ENCODE assay signal across 11 cellular contexts in genomic region chr10:9294865-9295264, GRCh38.
A peak's percentile ranks its signal among the peaks of the same experiment; 100 is the strongest.
DNase-seq lines count a peak whose midpoint lies in the region; ATAC-seq and TF ChIP-seq lines count a peak whose summit lies in the region.
"Had no signal": no experiment of that assay in that cellular context is flagged by ENCODE, and none has a peak within 500 bp of the region (broad histone marks: within the 10 kb centered on the region; RNA-seq: fewer than 3 reads in every experiment).

No MANE protein-coding gene starts in this region.

- no peaks in the 10 kb centered on the region for H3K36me3 ChIP-seq in adrenal gland (replicated peaks in 1 of 2)

- no peak overlapping the region for H3K27ac ChIP-seq in adrenal gland

- TF ChIP-seq POLR2A in adrenal gland (IDR thresholded peaks at IDR 0.05): no peak

- intact Hi-C loops in activated T-helper 2 cell treated with anti-CD3 and anti-CD28 coated beads, Interferon-gamma antibody, Interleukin-2, Interleukin-4, amounts not matched to agents 10 μg/mL and 5 μg/mL and 100 μg/mL, durations not matched to agents 14 hours and 24 hours and 36 hours (cut with micrococcal nuclease): loop anchor here (1.0 to 10.0 kb wide), 9 partner anchors 66 to 1164 kb away; no protein-coding TSS in a partner anchor
- intact Hi-C loops in adrenal gland (cut with DNase I): no loop called here

- TF ChIP-seq CTCF in adrenal gland (IDR thresholded peaks at IDR 0.05): no peak

- H3K4me1 ChIP-seq in adrenal gland (replicated peaks in 1 of 2): no peaks in the 10 kb centered on the region

- no peak for DNase-seq in activated T-helper 2 cell treated with anti-CD3 and anti-CD28 coated beads, Interferon-gamma antibody, Interleukin-2, Interleukin-4, amounts not matched to agents 10 μg/mL and 5 μg/mL and 100 μg/mL, durations not matched to agents 14 hours and 24 hours and 36 hours (ENCODE audit: low spot score)
- DNase-seq in SKM-1 (lab: John Stamatoyannopoulos, UW; ENCODE audit: unreplicated experiment) (no peak), adrenal gland (no peak), amygdala (lab: John Stamatoyannopoulos, UW) (no peak)
- no peak for DNase-seq in effector CD8-positive, alpha-beta T cell (lab: John Stamatoyannopoulos, UW)

- ATAC-seq in GM18517 (IDR thresholded peaks at IDR 0.05; ENCODE audit: unreplicated experiment) (peak; percentile 79), GM21390 (IDR thresholded peaks at IDR 0.05; ENCODE audit: unreplicated experiment) (peak; percentile 83), HG03135 (IDR thresholded peaks at IDR 0.05; ENCODE audit: unreplicated experiment) (peak; percentile 86)
- ATAC-seq: HepG2 had no signal

- peaks cover 6% of the 10 kb centered on the region for H3K9me3 Mint-ChIP-seq in activated T-helper 2 cell treated with anti-CD3 and anti-CD28 coated beads, Interferon-gamma antibody, Interleukin-2, Interleukin-4, amounts not matched to agents 10 μg/mL and 5 μg/mL and 100 μg/mL, durations not matched to agents 14 hours and 24 hours and 36 hours
- H3K9me3 Mint-ChIP-seq: stimulated activated naive CD8-positive, alpha-beta T cell treated with anti-CD3 and anti-CD28 coated beads, Interleukin-15, Interleukin-2, amounts not matched to agents 100 ng/mL and 50 ng/mL, for 24 hours had no signal

- no peaks in the 10 kb centered on the region for H3K27me3 ChIP-seq in adrenal gland

- peak overlapping the region; percentile 71 for H3K27ac Mint-ChIP-seq in activated T-helper 2 cell treated with anti-CD3 and anti-CD28 coated beads, Interferon-gamma antibody, Interleukin-2, Interleukin-4, amounts not matched to agents 10 μg/mL and 5 μg/mL and 100 μg/mL, durations not matched to agents 14 hours and 24 hours and 36 hours

- H3K27me3 Mint-ChIP-seq in activated T-helper 2 cell treated with anti-CD3 and anti-CD28 coated beads, Interferon-gamma antibody, Interleukin-2, Interleukin-4, amounts not matched to agents 10 μg/mL and 5 μg/mL and 100 μg/mL, durations not matched to agents 14 hours and 24 hours and 36 hours (ENCODE audit: low read depth): peaks cover 2% of the 10 kb centered on the region

- H3K36me3 Mint-ChIP-seq in activated T-helper 2 cell treated with anti-CD3 and anti-CD28 coated beads, Interferon-gamma antibody, Interleukin-2, Interleukin-4, amounts not matched to agents 10 μg/mL and 5 μg/mL and 100 μg/mL, durations not matched to agents 14 hours and 24 hours and 36 hours (ENCODE audit: low read depth): no peaks in the 10 kb centered on the region

- no peak overlapping the region for H3K4me3 Mint-ChIP-seq in activated T-helper 2 cell treated with anti-CD3 and anti-CD28 coated beads, Interferon-gamma antibody, Interleukin-2, Interleukin-4, amounts not matched to agents 10 μg/mL and 5 μg/mL and 100 μg/mL, durations not matched to agents 14 hours and 24 hours and 36 hours (ENCODE audit: low read depth)
- H3K4me3 Mint-ChIP-seq: stimulated activated naive CD8-positive, alpha-beta T cell treated with anti-CD3 and anti-CD28 coated beads, Interleukin-15, Interleukin-2, amounts not matched to agents 100 ng/mL and 50 ng/mL, for 24 hours had no signal

- 52 to 78% (median 71%) methylated on average over 1 of the region's 1 CpG for WGBS in adrenal gland, 4 donors

- peaks cover 27% of the 10 kb centered on the region for H3K4me1 Mint-ChIP-seq in activated T-helper 2 cell treated with anti-CD3 and anti-CD28 coated beads, Interferon-gamma antibody, Interleukin-2, Interleukin-4, amounts not matched to agents 10 μg/mL and 5 μg/mL and 100 μg/mL, durations not matched to agents 14 hours and 24 hours and 36 hours (ENCODE audit: low read depth)

- no peaks in the 10 kb centered on the region for H3K9me3 ChIP-seq in adrenal gland (replicated peaks in 1 of 3)

- H3K4me3 ChIP-seq in adrenal gland: no peak overlapping the region
- H3K4me3 ChIP-seq: lung had no signal
